In genomic region chr14:35351897-35352273, GRCh38 we compare ENCODE assay signal across 14 cellular contexts. TPM values are rescaled to one million over a fixed set of nuclear protein-coding genes. Genes with fewer than 3 reads are reported as not detected.
DNase-seq lines count a peak whose midpoint lies in the region; TF ChIP-seq lines count a peak whose summit lies in the region.
"Had no signal": no experiment of that assay in that cellular context is flagged by ENCODE, and none has a peak within 500 bp of the region (broad histone marks: within the 10 kb centered on the region; RNA-seq: fewer than 3 reads in every experiment).

No MANE protein-coding gene starts in this region.

- H3K36me3 ChIP-seq in parathyroid adenoma (ENCODE audit: control insufficient read depth, insufficient read depth, low read length) (no peaks in the 10 kb centered on the region), adrenal gland (replicated peaks in 1 of 2) (no peaks in the 10 kb centered on the region)

- H3K4me3 Mint-ChIP-seq in H9 = peak overlapping the region in 1 of 2 experiments; percentile 0; a peak in 1 of 5 replicates

- H4K91ac ChIP-seq in H9 (ENCODE audit: insufficient read length, low read depth, low read length) = no peak overlapping the region

- peak overlapping the region; percentile 31 for H3K18ac ChIP-seq in H9 (ENCODE audit: insufficient read length, low read depth, low read length)

- no peak overlapping the region for H3K4ac ChIP-seq in H9 (ENCODE audit: low read depth, low read length)

- no peak overlapping the region for H2BK120ac ChIP-seq in H9 (ENCODE audit: low read depth, low read length, poor library complexity, severe bottlenecking)

- no peak overlapping the region for H3K56ac ChIP-seq in H9 (ENCODE audit: insufficient read length, low read depth, low read length)

- H4K20me1 ChIP-seq in H9 (ENCODE audit: control insufficient read depth, insufficient read depth, insufficient read length) = no peaks in the 10 kb centered on the region

- no peak overlapping the region for H2BK20ac ChIP-seq in H9 (ENCODE audit: low read depth, low read length, poor library complexity, severe bottlenecking)

- no peak overlapping the region for H4K5ac ChIP-seq in H9 (ENCODE audit: insufficient read length, low read depth, low read length)

- H3K4me3 ChIP-seq in parathyroid adenoma (ENCODE audit: low read depth, low read length) (no peak overlapping the region), adrenal gland (no peak overlapping the region)

- H3K14ac ChIP-seq in H9 (ENCODE audit: insufficient read depth, low read length) = 0 out of 2 replicates have a peak overlapping the region, but pooled peaks have one; percentile 31

- no peaks in the 10 kb centered on the region for H3K36me3 Mint-ChIP-seq in H9 (ENCODE audit: insufficient read depth in 1 of 3, low read depth in 3 of 3)

- H2BK12ac ChIP-seq in H9 (ENCODE audit: insufficient read length, low read depth, low read length) = no peak overlapping the region

- H3K79me2 ChIP-seq in H9 (ENCODE audit: insufficient read depth, low read length) = no peaks in the 10 kb centered on the region
- H3K79me2 ChIP-seq in parathyroid adenoma = no peaks in the 10 kb centered on the region

- DNase-seq in NCI-H2029 (lab: John Stamatoyannopoulos, UW) (peak; percentile 66), NCI-H2029 treated with DMSO at 0.1 percent for 48 hours (lab: John Stamatoyannopoulos, UW) (no peak), H9 (no peak), iPS-NIHi7 (ENCODE audit: extremely low spot score) (peak; percentile 14), adrenal gland (no peak), SW480 (ENCODE audit: low spot score) (no peak), erythroblast (lab: John Stamatoyannopoulos, UW) (no peak)
- DNase-seq: 8988T; activated CD4-positive, alpha-beta T cell treated with anti-CD3 and anti-CD28 coated beads, Interleukin-2, amount 50 U/mL, for 4 hours; DMS53; glutamatergic neuron; NCI-H1417 treated with DMSO at 0.1 percent for 48 hours; stimulated activated CD4-positive, alpha-beta T cell treated with anti-CD3 and anti-CD28 coated beads, Interleukin-2, amount 100 ng/mL, for 48 hours had no signal

- no peak overlapping the region for H2BK5ac ChIP-seq in H9 (ENCODE audit: insufficient read length, low read length)

- H2AK5ac ChIP-seq in H9 (ENCODE audit: insufficient read length, low read length) = no peak overlapping the region

- no peak overlapping the region for H3K23ac ChIP-seq in H9 (ENCODE audit: insufficient read length, low read depth, low read length)

- H3K4me1 Mint-ChIP-seq in H9 = peaks cover 33 to 34% of the 10 kb centered on the region in 2 experiments

- H3K23me2 ChIP-seq in H9 (ENCODE audit: insufficient read length, low read depth, low read length, poor library complexity, severe bottlenecking) = no peaks in the 10 kb centered on the region

- TF ChIP-seq CTCF in H9 (conservative IDR thresholded peaks at IDR 0.05) (no peak), parathyroid adenoma (IDR thresholded peaks at IDR 0.05) (no peak), adrenal gland (IDR thresholded peaks at IDR 0.05) (no peak)

- no peak for TF ChIP-seq POLR2A in adrenal gland (IDR thresholded peaks at IDR 0.05)
- TF ChIP-seq POLR2A in erythroblast (IDR thresholded peaks at IDR 0.05; ENCODE audit: low read length) = no peak

- H3K27ac Mint-ChIP-seq in H9 = peak overlapping the region in 2 of 3 experiments; percentile 1 to 19; a peak in 2 of 7 replicates

- H3K79me1 ChIP-seq in H9 (ENCODE audit: insufficient read depth, low read depth, low read length, poor library complexity, severe bottlenecking) = no peaks in the 10 kb centered on the region

- H3K27ac ChIP-seq in H9 (ENCODE audit: insufficient read length, low read depth, low read length) (no peak overlapping the region), parathyroid adenoma (peak overlapping the region; percentile 62), adrenal gland (peak overlapping the region in 1 of 5 donors; percentile 10)

- no peaks in the 10 kb centered on the region; the same call in 1 of the 2 replicates for H3K27me3 Mint-ChIP-seq in H9 (ENCODE audit: low read depth)

- H3K9me3 ChIP-seq in H9 (ENCODE audit: control insufficient read depth, low read depth, low read length) (no peaks in the 10 kb centered on the region), parathyroid adenoma (ENCODE audit: control insufficient read depth, low read length) (no peaks in the 10 kb centered on the region), adrenal gland (replicated peaks in 1 of 3) (no peaks in the 10 kb centered on the region)

- intact Hi-C loops in adrenal gland (cut with DNase I) = no loop called here

- H2BK15ac ChIP-seq in H9 (ENCODE audit: low read depth, low read length) = no peak overlapping the region

- peak overlapping the region; percentile 26 for H2AFZ ChIP-seq in H9 (ENCODE audit: low read length)
- H2AFZ ChIP-seq in parathyroid adenoma = peak overlapping the region; percentile 88

- H3K9me3 Mint-ChIP-seq in H9 = no peaks in the 10 kb centered on the region; a peak in 1 of 5 replicates

- peak overlapping the region; percentile 37 for H3T11ph ChIP-seq in H9 (ENCODE audit: low read length)

- H3K9ac ChIP-seq in H9 (ENCODE audit: extremely low read depth, insufficient read length, low read length) (no peak overlapping the region), parathyroid adenoma (no peak overlapping the region)

- H3K27me3 ChIP-seq in H9 (ENCODE audit: insufficient read depth, low read length) (no peaks in the 10 kb centered on the region), parathyroid adenoma (ENCODE audit: control insufficient read depth, insufficient read depth, low read length) (no peaks in the 10 kb centered on the region), adrenal gland (no peaks in the 10 kb centered on the region)

- H3K4me1 ChIP-seq in H9 (ENCODE audit: insufficient read depth, low read length) = peaks cover 4% of the 10 kb centered on the region; the same call in 1 of the 2 replicates
- H3K4me1 ChIP-seq in parathyroid adenoma = peaks cover 30% of the 10 kb centered on the region
- peaks cover 9 to 10% of the 10 kb centered on the region in 2 donors for H3K4me1 ChIP-seq in adrenal gland (replicated peaks in 1 of 2)

- H3K4me2 ChIP-seq in H9 (ENCODE audit: insufficient read depth, insufficient read length, low read length) = no peak overlapping the region
- H3K4me2 ChIP-seq in parathyroid adenoma (ENCODE audit: low read length) = no peak overlapping the region

- no CpG with 5 or more reads among the region's 4 CpGs for WGBS in H9 (ENCODE audit: extremely low coverage, insufficient read length, low lambda C conversion rate)
- WGBS in adrenal gland, 4 donors = 73 to 86% (median 77%) methylated on average over 4 of the region's 4 CpGs

- H4K8ac ChIP-seq in H9 (replicated peaks; ENCODE audit: insufficient read length, low read depth, low read length) = no peak overlapping the region

RNA-seq across cellular contexts. Expression of gene NFKBIA, which starts 52.7 kb away (rescaled TPM):
- total RNA-seq in H9 (2021) (38.4 and 39.1 TPM in 2 replicates), adrenal gland (100 to 1,000 TPM; 183 to 677 (median 295) TPM)
- polyA plus RNA-seq in adrenal gland = 100 to 1,000 TPM; 106 to 152 (median 138) TPM

RNA-seq across cellular contexts. Expression of gene PSMA6, which starts 59.7 kb away (rescaled TPM):
- total RNA-seq in H9 (2021) (251 and 255 TPM in 2 replicates), adrenal gland (100 to 1,000 TPM; 114 to 323 (median 185) TPM)
- 100 to 1,000 TPM; 119 to 393 (median 120) TPM for polyA plus RNA-seq in adrenal gland

Comparison
In these comparisons a context has a peak if more than half of its experiments do, and no peak if none do; other contexts are left out.
1. DNase-seq: peak in NCI-H2029 (single experiment) and iPS-NIHi7 (single experiment); none in NCI-H2029 treated with DMSO at 0.1 percent for 48 hours (single experiment), H9 (single experiment), adrenal gland (0 of 7), SW480 (single experiment) and erythroblast (0 of 2).